14 cellular contexts compared by ENCODE assay signal in the genomic region with DNA sequence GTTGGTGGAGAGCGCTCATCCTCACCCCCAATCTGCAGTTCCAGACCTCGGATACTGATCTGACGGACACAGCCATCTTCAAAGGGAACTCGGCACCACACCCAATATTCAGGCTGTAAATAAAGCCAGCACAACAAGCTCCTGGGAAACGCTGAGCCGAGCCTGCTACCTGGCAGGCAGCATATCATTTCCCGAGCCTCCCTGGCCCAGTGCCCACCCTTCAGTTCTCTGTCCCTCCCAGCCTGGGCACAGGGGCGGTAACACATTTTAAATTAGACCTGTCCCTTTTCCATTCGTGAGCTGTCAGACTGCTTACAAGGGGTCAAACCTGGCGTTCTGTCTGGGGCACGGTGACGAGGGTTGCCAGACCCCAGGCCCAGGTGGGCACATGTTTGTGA.
DNase-seq lines count a peak whose midpoint lies in the region; ATAC-seq and TF ChIP-seq lines count a peak whose summit lies in the region.
"Had no signal": no experiment of that assay in that cellular context is flagged by ENCODE, and none has a peak within 500 bp of the region (broad histone marks: within the 10 kb centered on the region; RNA-seq: fewer than 3 reads in every experiment).

No MANE protein-coding gene starts in this region.

- peak in 1 of 4 donors; percentile 29 for DNase-seq in body of pancreas
- DNase-seq in islet precursor cell: peak; percentile 16
- peak; percentile 53 to 61 for DNase-seq in psoas muscle
- DNase-seq in SJCRH30: no peak
- no peak for DNase-seq in mesenteric fat pad (ENCODE audit: low spot score)
- DNase-seq in epidermal melanocyte (ENCODE audit: insufficient read length, low spot score): no peak
- DNase-seq: activated CD4-positive, alpha-beta T cell treated with anti-CD3 and anti-CD28 coated beads, Interleukin-2, amount 10 ng/mL, durations not matched to agents 7 days and 5 days; activated naive CD8-positive, alpha-beta T cell treated with anti-CD3 and anti-CD28 coated beads, Interleukin-2, amount 50 U/mL, for 24 hours; activated T-cell treated with anti-CD3 and anti-CD28 coated beads, Interleukin-2, amount 50 U/mL, for 24 hours; glutamatergic neuron; T-helper 9 cell had no signal

- ATAC-seq in body of pancreas: peak; percentile 21
- peak; percentile 60 to 86 (median 72) for ATAC-seq in psoas muscle
- ATAC-seq in HG02763 (IDR thresholded peaks at IDR 0.05; ENCODE audit: unreplicated experiment): no peak
- ATAC-seq: activated naive CD8-positive, alpha-beta T cell treated with anti-CD3 and anti-CD28 coated beads, Interleukin-2, amount 50 U/mL, for 24 hours; stimulated activated memory B cell treated with anti-CD40 and anti-IgM and Interleukin-4, amounts not matched to agents 10 μg/mL and 1 μg/mL and 100 μg/mL, for 72 hours had no signal

- no peak for TF ChIP-seq CTCF in body of pancreas (IDR thresholded peaks at IDR 0.05)
- TF ChIP-seq CTCF in psoas muscle (IDR thresholded peaks at IDR 0.05): no peak

- 63% methylated on average over 12 of the region's 12 CpGs for WGBS in HUES64
- WGBS in body of pancreas, 2 donors: 55 to 90% methylated on average over 4 to 12 of the region's 12 CpGs
- 31 to 38% (median 33%) methylated on average over 12 of the region's 12 CpGs for WGBS in psoas muscle, 3 donors

- H3K27ac ChIP-seq in HUES64 (ENCODE audit: low read depth, low read length) (peak overlapping the region; percentile 83), body of pancreas (no peak overlapping the region), psoas muscle (peak overlapping the region; percentile 62), SJCRH30 (no peak overlapping the region; the same call in 1 of the 2 replicates)

- H3K9me3 ChIP-seq in HUES64 (ENCODE audit: insufficient read depth, low read depth, low read length): peaks cover 35% of the 10 kb centered on the region
- peaks cover 0 to 25% (median 0%) of the 10 kb centered on the region in 3 donors for H3K9me3 ChIP-seq in body of pancreas
- H3K9me3 ChIP-seq in psoas muscle: peaks cover 11% of the 10 kb centered on the region
- H3K9me3 ChIP-seq in SJCRH30 (replicated peaks): peaks cover 23% of the 10 kb centered on the region

- H3K27me3 ChIP-seq in HUES64 (ENCODE audit: insufficient read depth, low read length) (no peaks in the 10 kb centered on the region), body of pancreas (no peaks in the 10 kb centered on the region), psoas muscle (ENCODE audit: insufficient read depth in 3 of 3, low read length in 2 of 3) (no peaks in the 10 kb centered on the region), SJCRH30 (no peaks in the 10 kb centered on the region)

- no peaks in the 10 kb centered on the region for H3K36me3 ChIP-seq in HUES64 (ENCODE audit: insufficient read depth, low read length)
- no peaks in the 10 kb centered on the region for H3K36me3 ChIP-seq in body of pancreas (replicated peaks in 1 of 2; ENCODE audit: insufficient read depth in 1 of 2, low read depth in 2 of 2)
- H3K36me3 ChIP-seq in psoas muscle (ENCODE audit: insufficient read depth in 1 of 2, low read depth in 1 of 2): no peaks in the 10 kb centered on the region
- H3K36me3 ChIP-seq in SJCRH30: no peaks in the 10 kb centered on the region

- peak overlapping the region; percentile 13; the same call in 1 of the 2 replicates for H3K4me3 ChIP-seq in HUES64 (ENCODE audit: low read length)
- H3K4me3 ChIP-seq in body of pancreas: no peak overlapping the region
- peak overlapping the region; percentile 16 for H3K4me3 ChIP-seq in psoas muscle
- no peak overlapping the region for H3K4me3 ChIP-seq in SJCRH30

- peak overlapping the region; percentile 51; the same call in 1 of the 2 replicates for H3K9ac ChIP-seq in HUES64 (ENCODE audit: low read depth, low read length)

- intact Hi-C loops in body of pancreas (cut with DNase I): no loop called here
- intact Hi-C loops in psoas muscle (cut with DNase I): loop anchor here in 1 of 2 donors (1.0 kb wide), 1 partner anchor 26 kb away; no protein-coding TSS in a partner anchor

- H3K4me1 ChIP-seq in HUES64 (ENCODE audit: insufficient read depth, low read length) (peaks cover 17% of the 10 kb centered on the region), body of pancreas (no peaks in the 10 kb centered on the region), psoas muscle (peaks cover 19% of the 10 kb centered on the region), SJCRH30 (0 out of 2 replicates have a peak, but pooled peaks cover 3% of the 10 kb centered on the region)

- no peak for TF ChIP-seq POLR2A in body of pancreas (IDR thresholded peaks at IDR 0.05)

Comparison
In these comparisons a context has a peak if more than half of its experiments do, and no peak if none do; other contexts are left out.
1. H3K27ac ChIP-seq: peak in HUES64 (single experiment) and psoas muscle (single experiment); none in body of pancreas (0 of 4) and SJCRH30 (single experiment).
2. H3K4me3 ChIP-seq: peak in HUES64 (single experiment) and psoas muscle (single experiment); none in body of pancreas (0 of 2) and SJCRH30 (single experiment).
3. DNase-seq: peak in islet precursor cell (single experiment) and psoas muscle (2 of 2); none in SJCRH30 (0 of 2), mesenteric fat pad (single experiment) and epidermal melanocyte (single experiment).